ENCODE assay signal across 8 cellular contexts in the genomic region with DNA sequence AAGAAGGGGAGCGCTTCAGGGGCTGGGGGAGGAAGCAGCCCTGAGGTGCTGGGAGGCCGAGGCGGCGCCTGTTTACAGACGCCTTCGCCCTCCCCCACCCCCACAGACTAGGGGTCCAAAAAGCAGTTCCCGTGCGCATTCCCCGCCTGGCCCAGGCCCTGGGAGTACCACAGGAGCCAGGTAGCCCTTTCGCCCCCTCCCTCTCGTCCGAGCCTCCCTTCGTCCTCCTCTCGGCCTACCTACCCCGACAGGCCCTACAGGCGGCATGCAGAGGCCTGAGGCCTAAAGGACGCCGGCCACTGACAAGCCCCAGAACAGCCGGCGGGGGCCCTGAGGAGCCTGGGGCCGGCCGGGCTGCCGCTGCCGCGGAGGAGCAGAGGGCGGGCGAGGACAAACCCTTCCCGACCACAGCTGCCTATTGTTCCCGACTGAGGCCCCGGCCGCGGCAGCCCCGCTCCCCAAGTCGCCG. TPM values are rescaled to one million over a fixed set of nuclear protein-coding genes. Genes with fewer than 3 reads are reported as not detected.
A peak's percentile ranks its signal among the peaks of the same experiment; 100 is the strongest.
DNase-seq lines count a peak whose midpoint lies in the region; ATAC-seq and TF ChIP-seq lines count a peak whose summit lies in the region.

No MANE protein-coding gene starts in this region.

- no peak for TF ChIP-seq CTCF in GM06990 (IDR thresholded peaks at IDR 0.05; ENCODE audit: insufficient read depth, low read length, poor library complexity, severe bottlenecking)
- TF ChIP-seq CTCF in colonic mucosa (IDR thresholded peaks at IDR 0.05): no peak

- TF ChIP-seq EP300 in Ishikawa (IDR thresholded peaks at IDR 0.05; ENCODE audit: borderline replicate concordance): no peak

- H3K4me3 ChIP-seq in GM06990 (replicated peaks; ENCODE audit: low read depth, low read length) (peak overlapping the region; percentile 90), colonic mucosa (peak overlapping the region; percentile 86)

- no peaks in the 10 kb centered on the region for H3K27me3 ChIP-seq in GM06990 (replicated peaks; ENCODE audit: control insufficient read depth, insufficient read depth, low read length)
- no peaks in the 10 kb centered on the region for H3K27me3 ChIP-seq in colonic mucosa

- H3K9me3 ChIP-seq in colonic mucosa: no peaks in the 10 kb centered on the region

- peak overlapping the region; percentile 93 to 97 for H3K9ac ChIP-seq in colonic mucosa (ENCODE audit: low read depth in 2 of 2, low read length in 2 of 2)

- peaks cover 8% of the 10 kb centered on the region for H3K4me1 ChIP-seq in colonic mucosa

- intact Hi-C loops in colonic mucosa (cut with DNase I): loop anchor here (5.0 to 10.0 kb wide), 2 partner anchors 143 to 154 kb away; partner anchors contain the start of genes GAS5 and ZBTB37

- peak overlapping the region; percentile 93 for H3K27ac ChIP-seq in colonic mucosa

- ATAC-seq in GM21717 (IDR thresholded peaks at IDR 0.05; ENCODE audit: unreplicated experiment): peak; percentile 40
- peak; percentile 60 for ATAC-seq in left lobe of liver

- H3K36me3 ChIP-seq in GM06990 (ENCODE audit: control insufficient read depth, insufficient read depth, low read length): no peaks in the 10 kb centered on the region
- H3K36me3 ChIP-seq in colonic mucosa: no peaks in the 10 kb centered on the region

- no peak for TF ChIP-seq RAD21 in Ishikawa (IDR thresholded peaks at IDR 0.05; ENCODE audit: low read depth)

- peak; percentile 76 for DNase-seq in GM06990 (ENCODE audit: extremely low read depth, insufficient read length)
- peak; percentile 67 for DNase-seq in UCSD-AML1 (lab: John Stamatoyannopoulos, UW; ENCODE audit: unreplicated experiment)
- DNase-seq in colonic mucosa: peak; percentile 64
- DNase-seq in left lobe of liver (ENCODE audit: low spot score): peak; percentile 69
- DNase-seq in stimulated activated CD4-positive, alpha-beta T cell treated with anti-CD3 and anti-CD28 coated beads, Interleukin-4, amount 100 ng/mL, for 24 hours: peak; percentile 26
- DNase-seq in LoVo (ENCODE audit: low spot score): no peak

TF ChIP-seq in Ishikawa, 13 proteins besides CTCF, POLR2A, EP300 and RAD21:
- 0 out of 2 replicates have a peak, but pooled peaks have one; percentile 17 for TF ChIP-seq TCF12 (IDR thresholded peaks at IDR 0.05; ENCODE audit: low read depth)
- TF ChIP-seq, protein P1, sequence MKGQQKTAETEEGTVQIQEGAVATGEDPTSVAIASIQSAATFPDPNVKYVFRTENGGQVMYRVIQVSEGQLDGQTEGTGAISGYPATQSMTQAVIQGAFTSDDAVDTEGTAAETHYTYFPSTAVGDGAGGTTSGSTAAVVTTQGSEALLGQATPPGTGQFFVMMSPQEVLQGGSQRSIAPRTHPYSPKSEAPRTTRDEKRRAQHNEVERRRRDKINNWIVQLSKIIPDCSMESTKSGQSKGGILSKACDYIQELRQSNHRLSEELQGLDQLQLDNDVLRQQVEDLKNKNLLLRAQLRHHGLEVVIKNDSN (IDR thresholded peaks at IDR 0.05): no peak

RNA-seq across cellular contexts. Expression of gene RC3H1, which starts 0.5 kb away (rescaled TPM):
- 10 to 100 TPM; 26.6 to 37.5 TPM for total RNA-seq in colonic mucosa
- total RNA-seq in left lobe of liver: 16.9 TPM
